Comparison of ENCODE assay signal across 1 cellular context in the genomic region with DNA sequence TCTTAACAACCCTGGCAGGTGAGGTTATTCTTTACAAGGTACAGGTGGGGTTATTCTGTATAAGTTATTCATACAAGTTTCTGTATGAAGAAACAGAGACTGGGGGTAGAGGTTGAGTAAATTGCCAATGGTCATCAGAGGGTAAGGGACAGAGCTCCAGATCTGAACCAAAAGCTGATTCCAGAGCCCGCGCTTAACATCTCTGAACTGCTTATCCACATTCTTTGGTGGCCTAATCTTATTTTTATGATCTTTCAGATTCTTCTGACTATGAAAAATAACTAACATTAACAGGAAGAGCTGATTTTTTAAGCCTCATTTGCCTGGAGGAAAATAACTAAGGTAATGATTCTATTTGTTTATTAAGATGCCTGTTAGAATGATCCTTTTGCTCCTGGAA.
TF ChIP-seq lines count a peak whose summit lies in the region.

No MANE protein-coding gene starts in this region.

TF ChIP-seq in HepG2, 621 proteins besides CTCF, POLR2A, EP300 and RAD21 (continued from another document):
- no peak for TF ChIP-seq POGK (CRISPR knock-in tag; conservative IDR thresholded peaks at IDR 0.05)
